21 cellular contexts compared by ENCODE assay signal in the genomic region with DNA sequence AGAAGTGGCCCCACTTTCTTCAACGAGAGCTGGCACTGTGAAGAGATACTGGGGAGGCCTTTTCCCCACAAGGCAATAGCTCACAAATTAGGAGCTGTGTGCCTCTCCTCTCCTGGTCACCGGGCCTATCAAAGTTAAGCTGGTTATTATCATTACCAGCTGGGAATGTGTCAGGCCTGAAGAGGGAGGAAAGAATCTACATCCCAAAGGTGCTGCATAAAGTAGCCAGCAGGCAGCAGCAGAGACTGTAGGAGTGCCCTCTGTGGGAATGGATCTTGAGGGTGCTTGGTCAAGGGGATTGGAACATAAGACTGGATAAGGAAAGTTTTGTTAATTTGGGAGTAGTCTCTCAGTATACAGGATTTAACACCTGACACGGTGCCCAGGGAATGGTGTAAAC. TPM values are rescaled to one million over a fixed set of nuclear protein-coding genes. Genes with fewer than 3 reads are reported as not detected.
DNase-seq lines count a peak whose midpoint lies in the region; TF ChIP-seq lines count a peak whose summit lies in the region.
"Had no signal": no experiment of that assay in that cellular context is flagged by ENCODE, and none has a peak within 500 bp of the region (broad histone marks: within the 10 kb centered on the region; RNA-seq: fewer than 3 reads in every experiment).

No MANE protein-coding gene starts in this region.

- H3K79me2 ChIP-seq in neural progenitor cell (ENCODE audit: low read depth) (no peaks in the 10 kb centered on the region), MM.1S (ENCODE audit: low read length) (no peaks in the 10 kb centered on the region)

- peaks cover 13% of the 10 kb centered on the region for H3K4me1 Mint-ChIP-seq in endodermal cell
- no peaks in the 10 kb centered on the region for H3K4me1 Mint-ChIP-seq in neural progenitor cell

- no peaks in the 10 kb centered on the region for H3K27me3 ChIP-seq in endodermal cell (ENCODE audit: control insufficient read depth, insufficient read depth, low read length, poor library complexity, severe bottlenecking)
- no peaks in the 10 kb centered on the region for H3K27me3 ChIP-seq in neural progenitor cell
- no peaks in the 10 kb centered on the region for H3K27me3 ChIP-seq in adrenal gland
- H3K27me3 ChIP-seq in MM.1S (replicated peaks; ENCODE audit: insufficient read depth, low read length) = no peaks in the 10 kb centered on the region
- H3K27me3 ChIP-seq: esophagus muscularis mucosa, pancreas, tibial artery had no signal

- DNase-seq in EH (ENCODE audit: low read depth) (peak; percentile 17), M059J (ENCODE audit: low read depth) (peak; percentile 4), endodermal cell (peak; percentile 80), neural progenitor cell (ENCODE audit: low spot score) (peak; percentile 25), NCI-H2171 (lab: John Stamatoyannopoulos, UW) (no peak), adrenal gland (no peak), MM.1S (no peak)
- DNase-seq: activated CD4-positive, CD25-positive, alpha-beta regulatory T cell treated with anti-CD3 and anti-CD28 coated beads, Interleukin-2, amount 50 U/mL, for 72 hours; activated naive CD4-positive, alpha-beta T cell; CD4-positive, alpha-beta T cell; cortex of kidney; hypothalamus; left ventricle myocardium superior; NCI-H1417; NK-92 treated with Interleukin-12 subunit alpha and Interleukin-12 subunit beta, amount 100 ng/mL, for 24 hours; pancreas; tibial artery had no signal

- H3K36me3 Mint-ChIP-seq in endodermal cell (ENCODE audit: low read depth) (no peaks in the 10 kb centered on the region), neural progenitor cell (no peaks in the 10 kb centered on the region)

- H3K27ac ChIP-seq in endodermal cell (ENCODE audit: low read depth, low read length) (no peak overlapping the region), neural progenitor cell (no peak overlapping the region), adrenal gland (no peak overlapping the region), MM.1S (ENCODE audit: low read length) (no peak overlapping the region)
- H3K27ac ChIP-seq: esophagus muscularis mucosa, pancreas, skin epidermis, tibial artery had no signal

- H4K20me1 ChIP-seq in neural progenitor cell (ENCODE audit: low read depth) (no peaks in the 10 kb centered on the region), MM.1S (ENCODE audit: insufficient read depth, low read length) (no peaks in the 10 kb centered on the region)

- TF ChIP-seq POLR2A in adrenal gland (IDR thresholded peaks at IDR 0.05) = no peak

- TF ChIP-seq CTCF in endodermal cell (conservative IDR thresholded peaks at IDR 0.05) (peak; percentile 75), neural progenitor cell (IDR thresholded peaks at IDR 0.05) (peak; percentile 21), adrenal gland (IDR thresholded peaks at IDR 0.05) (no peak), MM.1S (IDR thresholded peaks at IDR 0.05; ENCODE audit: low read length) (no peak)

- H3K27me3 Mint-ChIP-seq in endodermal cell (ENCODE audit: insufficient read depth) (no peaks in the 10 kb centered on the region), neural progenitor cell (ENCODE audit: insufficient read depth, low read depth) (peaks cover 5% of the 10 kb centered on the region)
- H3K27me3 Mint-ChIP-seq: CD4-positive, alpha-beta T cell had no signal

- H3K4me2 ChIP-seq in neural progenitor cell = no peak overlapping the region
- no peak overlapping the region for H3K4me2 ChIP-seq in MM.1S (ENCODE audit: low read depth, low read length)

- H3K27ac Mint-ChIP-seq in endodermal cell (no peak overlapping the region), neural progenitor cell (no peak overlapping the region)
- H3K27ac Mint-ChIP-seq: CD4-positive, alpha-beta T cell; T-helper 1 cell treated with Interleukin-12 subunit alpha and Interleukin-12 subunit beta and Interleukin-4 antibody, amounts not matched to agents 30 μg/mL and 1 μg/mL, for 36 hours had no signal

- peak overlapping the region; percentile 0 for H2AFZ ChIP-seq in neural progenitor cell (replicated peaks)
- no peak overlapping the region for H2AFZ ChIP-seq in MM.1S (ENCODE audit: low read length)

- H3K9me3 Mint-ChIP-seq in endodermal cell = peaks cover 6% of the 10 kb centered on the region
- H3K9me3 Mint-ChIP-seq in neural progenitor cell = no peaks in the 10 kb centered on the region

- peaks cover 8% of the 10 kb centered on the region for H3K4me1 ChIP-seq in endodermal cell (ENCODE audit: control insufficient read depth, insufficient read depth, low read length)
- H3K4me1 ChIP-seq in neural progenitor cell = no peaks in the 10 kb centered on the region
- H3K4me1 ChIP-seq in adrenal gland (replicated peaks in 1 of 2) = no peaks in the 10 kb centered on the region
- H3K4me1 ChIP-seq in MM.1S (ENCODE audit: low read length) = no peaks in the 10 kb centered on the region
- H3K4me1 ChIP-seq: esophagus muscularis mucosa, pancreas, tibial artery had no signal

- H3K9ac ChIP-seq in endodermal cell (ENCODE audit: extremely low read depth, low read length, poor library complexity, severe bottlenecking) (no peak overlapping the region), neural progenitor cell (no peak overlapping the region), MM.1S (ENCODE audit: low read length) (no peak overlapping the region)

- H3K4me3 Mint-ChIP-seq in endodermal cell = no peak overlapping the region
- H3K4me3 Mint-ChIP-seq in neural progenitor cell = no peak overlapping the region
- H3K4me3 Mint-ChIP-seq: CD4-positive, alpha-beta T cell; T-helper 1 cell treated with Interleukin-12 subunit alpha and Interleukin-12 subunit beta and Interleukin-4 antibody, amounts not matched to agents 30 μg/mL and 1 μg/mL, for 36 hours had no signal

- H3K36me3 ChIP-seq in endodermal cell (ENCODE audit: control insufficient read depth, insufficient read depth, low read length) = no peaks in the 10 kb centered on the region
- no peaks in the 10 kb centered on the region for H3K36me3 ChIP-seq in neural progenitor cell
- H3K36me3 ChIP-seq in adrenal gland (replicated peaks in 1 of 2) = no peaks in the 10 kb centered on the region
- no peaks in the 10 kb centered on the region for H3K36me3 ChIP-seq in MM.1S (replicated peaks; ENCODE audit: insufficient read depth, low read length)
- H3K36me3 ChIP-seq: esophagus muscularis mucosa, pancreas, tibial artery had no signal

- H3K9me3 ChIP-seq in endodermal cell (ENCODE audit: control insufficient read depth, low read length) (no peaks in the 10 kb centered on the region), neural progenitor cell (ENCODE audit: low read depth) (no peaks in the 10 kb centered on the region), adrenal gland (replicated peaks in 1 of 3) (no peaks in the 10 kb centered on the region), MM.1S (replicated peaks; ENCODE audit: insufficient read depth, low read length) (no peaks in the 10 kb centered on the region)
- H3K9me3 ChIP-seq: esophagus muscularis mucosa, pancreas, tibial artery had no signal

- 66 to 67% methylated on average over 3 of the region's 3 CpGs for WGBS in endodermal cell (ENCODE audit: insufficient coverage in 1 of 2, insufficient read length in 1 of 2), 2 experiments
- 61 to 88% (median 69%) methylated on average over 1 to 3 of the region's 3 CpGs for WGBS in adrenal gland, 4 donors

- no peaks in the 10 kb centered on the region for H3K9me2 ChIP-seq in MM.1S (replicated peaks; ENCODE audit: insufficient read depth, low read length)

- H3K4me3 ChIP-seq in endodermal cell (ENCODE audit: low read length) = no peak overlapping the region
- no peak overlapping the region for H3K4me3 ChIP-seq in neural progenitor cell
- H3K4me3 ChIP-seq in adrenal gland = no peak overlapping the region
- no peak overlapping the region for H3K4me3 ChIP-seq in MM.1S (ENCODE audit: low read length)
- H3K4me3 ChIP-seq: esophagus muscularis mucosa, pancreas, skin epidermis, tibial artery had no signal

- intact Hi-C loops in adrenal gland (cut with DNase I) = no loop called here

- no peaks in the 10 kb centered on the region for H3F3A ChIP-seq in neural progenitor cell (ENCODE audit: low read depth)
- H3F3A ChIP-seq in MM.1S (ENCODE audit: insufficient read depth, low read length) = no peaks in the 10 kb centered on the region

RNA-seq across cellular contexts. Expression of a gene that starts 9.1 kb away (rescaled TPM):
- total RNA-seq in M059J (2014; rRNA removed; shearing (Covaris generic)) = not detected in 2 replicates
- not detected for total RNA-seq in endodermal cell
- not detected for polyA plus RNA-seq in endodermal cell (2013, experiment 1 of 2)
- not detected for polyA plus RNA-seq in endodermal cell (2013, experiment 2 of 2)
- not detected in 2 replicates for total RNA-seq in neural progenitor cell (ENCODE audit: low replicate concordance)
- total RNA-seq in adrenal gland = not detected
- polyA plus RNA-seq in adrenal gland = not detected
- total RNA-seq: CD4-positive, alpha-beta T cell; Daoy; esophagus muscularis mucosa; left ventricle myocardium superior; pancreas had no signal
- polyA plus RNA-seq: pancreas had no signal

Comparison
In these comparisons a context has a peak if more than half of its experiments do, and no peak if none do; other contexts are left out.
1. DNase-seq: peak in EH (single experiment), M059J (single experiment), endodermal cell (single experiment) and neural progenitor cell (single experiment); none in NCI-H2171 (single experiment), adrenal gland (0 of 7) and MM.1S (single experiment).
2. CTCF ChIP-seq: peak in endodermal cell (single experiment) and neural progenitor cell (single experiment); none in adrenal gland (0 of 6) and MM.1S (single experiment).